8 cellular contexts compared by ENCODE assay signal in the genomic region with DNA sequence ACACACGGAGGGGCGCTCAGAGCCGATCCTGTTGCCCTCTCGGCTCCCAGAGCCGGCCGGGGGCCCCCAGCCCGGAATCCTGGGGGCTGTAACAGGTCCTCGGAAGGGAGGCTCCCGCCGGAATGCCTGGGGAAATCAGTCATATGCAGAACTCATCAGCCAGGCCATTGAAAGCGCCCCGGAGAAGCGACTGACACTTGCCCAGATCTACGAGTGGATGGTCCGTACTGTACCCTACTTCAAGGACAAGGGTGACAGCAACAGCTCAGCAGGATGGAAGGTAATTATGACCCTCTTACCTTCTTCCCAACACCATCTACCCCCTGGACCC. TPM values are rescaled to one million over a fixed set of nuclear protein-coding genes. Genes with fewer than 3 reads are reported as not detected.
DNase-seq lines count a peak whose midpoint lies in the region; ATAC-seq and TF ChIP-seq lines count a peak whose summit lies in the region.

No MANE protein-coding gene starts in this region.

- peak overlapping the region; percentile 79 for H2AFZ ChIP-seq in GM23248

- no peaks in the 10 kb centered on the region for H3F3A ChIP-seq in GM23248 (ENCODE audit: insufficient read depth)

- H3K9ac ChIP-seq in GM23248 (peak overlapping the region; percentile 74), skeletal muscle tissue (ENCODE audit: low read depth in 1 of 3, low read length in 3 of 3) (peak overlapping the region in 2 of 3 donors; percentile 64 to 76)

- peak overlapping the region; percentile 91 for H3K4me2 ChIP-seq in GM23248 (ENCODE audit: unreplicated experiment)

- ATAC-seq in activated B cell treated with CpG ODN at 0.5 μM for 24 hours (ENCODE audit: low read depth) (no peak), right cardiac atrium (no peak), HG03521 (IDR thresholded peaks at IDR 0.05; ENCODE audit: unreplicated experiment) (no peak), GM21576 (IDR thresholded peaks at IDR 0.05; ENCODE audit: unreplicated experiment) (no peak)

- CTCF ChIA-PET in activated B cell treated with CpG ODN at 0.5 μM for 24 hours (lab: Charles Lee) = no interaction called here

- no peak for TF ChIP-seq CTCF in activated B cell treated with CpG ODN at 0.5 μM for 24 hours (IDR thresholded peaks at IDR 0.05)

- H3K79me2 ChIP-seq in GM23248 (ENCODE audit: insufficient read depth) = no peaks in the 10 kb centered on the region

- no peak overlapping the region for H3K27ac Mint-ChIP-seq in activated B cell treated with CpG ODN at 0.5 μM for 24 hours

- no peaks in the 10 kb centered on the region for H3K9me2 ChIP-seq in GM23248 (ENCODE audit: insufficient read depth)

- no peaks in the 10 kb centered on the region for H3K36me3 ChIP-seq in GM23248 (ENCODE audit: low read depth)
- H3K36me3 ChIP-seq in skeletal muscle tissue (ENCODE audit: control insufficient read depth in 3 of 3, insufficient read depth in 3 of 3, low read length in 3 of 3) = peaks cover 0 to 2% (median 0%) of the 10 kb centered on the region in 3 donors

- H3K4me1 ChIP-seq in GM23248 (ENCODE audit: insufficient read depth) = no peaks in the 10 kb centered on the region
- peaks cover 5% of the 10 kb centered on the region for H3K4me1 ChIP-seq in right cardiac atrium (ENCODE audit: control insufficient read depth, insufficient read depth, low read length)
- peaks cover 9 to 12% (median 10%) of the 10 kb centered on the region in 3 donors for H3K4me1 ChIP-seq in skeletal muscle tissue (ENCODE audit: control insufficient read depth in 3 of 3, insufficient read depth in 3 of 3, low read length in 3 of 3)

- POLR2A ChIA-PET in activated B cell treated with CpG ODN at 0.5 μM for 24 hours (lab: Charles Lee) = interaction anchor here (0.7 to 4.0 kb wide), 4 partner anchors 15 to 269 kb away, joined by 3 to 36 read pairs (median 8); a partner anchor contains a TSS

- H3K27me3 ChIP-seq in GM23248 (replicated peaks; ENCODE audit: insufficient read depth) (no peaks in the 10 kb centered on the region), right cardiac atrium (ENCODE audit: control insufficient read depth, insufficient read depth) (no peaks in the 10 kb centered on the region), skeletal muscle tissue (ENCODE audit: control insufficient read depth in 3 of 3, insufficient read depth in 3 of 3, low read length in 3 of 3) (no peaks in the 10 kb centered on the region)

- DNase-seq in GM23248 (peak; percentile 11), activated B cell treated with CpG ODN at 0.5 μM for 24 hours (no peak), right cardiac atrium (peak in 1 of 3 donors; percentile 59), HuH-7.5 (ENCODE audit: low spot score) (no peak), medulla oblongata (ENCODE audit: extremely low spot score) (no peak)

- H3K36me3 Mint-ChIP-seq in activated B cell treated with CpG ODN at 0.5 μM for 24 hours (ENCODE audit: low read depth) = peaks cover 5% of the 10 kb centered on the region

- H3K4me1 Mint-ChIP-seq in activated B cell treated with CpG ODN at 0.5 μM for 24 hours = peaks cover 26% of the 10 kb centered on the region

- H3K27ac ChIP-seq in GM23248 = no peak overlapping the region
- no peak overlapping the region for H3K27ac ChIP-seq in right cardiac atrium (ENCODE audit: low read length)
- H3K27ac ChIP-seq in skeletal muscle tissue (ENCODE audit: low read depth, low read length) = no peak overlapping the region

- intact Hi-C loops in activated B cell treated with CpG ODN at 0.5 μM for 24 hours (cut with micrococcal nuclease) = loop anchor here (2.0 to 10.0 kb wide), 2 partner anchors 188 to 962 kb away; a partner anchor contains a TSS
- intact Hi-C loops in right cardiac atrium (cut with DNase I) = loop anchor here in 2 of 4 donors (10.0 kb wide), 1 partner anchor 78 kb away; no protein-coding TSS in a partner anchor

- in situ Hi-C loops in GM23248 (cut with MboI) = no loop called here

- H3K9me3 ChIP-seq in GM23248 (ENCODE audit: low read depth) = no peaks in the 10 kb centered on the region
- H3K9me3 ChIP-seq in right cardiac atrium (ENCODE audit: control insufficient read depth, low read length) = no peaks in the 10 kb centered on the region
- no peaks in the 10 kb centered on the region for H3K9me3 ChIP-seq in skeletal muscle tissue (ENCODE audit: control insufficient read depth in 3 of 3, low read length in 3 of 3)

- WGBS in GM23248 (ENCODE audit: low coverage in 1 of 2, low lambda C conversion rate in 2 of 2, missing lambda C conversion rate in 2 of 2), 2 experiments = 0 to 5% methylated on average over 3 to 10 of the region's 15 CpGs
- 3% methylated on average over 15 of the region's 15 CpGs for WGBS in right cardiac atrium

- H3K4me3 ChIP-seq in GM23248 (peak overlapping the region; percentile 82), right cardiac atrium (ENCODE audit: low read length) (peak overlapping the region; percentile 91), skeletal muscle tissue (ENCODE audit: low read length in 3 of 3) (peak overlapping the region; percentile 73 to 87 (median 76))

- H3K27me3 Mint-ChIP-seq in activated B cell treated with CpG ODN at 0.5 μM for 24 hours = no peaks in the 10 kb centered on the region

- H3K9me3 Mint-ChIP-seq in activated B cell treated with CpG ODN at 0.5 μM for 24 hours = no peaks in the 10 kb centered on the region

- H3K4me3 Mint-ChIP-seq in activated B cell treated with CpG ODN at 0.5 μM for 24 hours = peak overlapping the region; percentile 95

- no peaks in the 10 kb centered on the region for H4K20me1 ChIP-seq in GM23248 (ENCODE audit: insufficient read depth)

RNA-seq across cellular contexts. Expression of a gene that starts 1.0 kb away (rescaled TPM):
- total RNA-seq in GM23248 (2014; rRNA removed; shearing (Covaris generic)) = 5.2 and 5.3 TPM in 2 replicates
- polyA plus RNA-seq in GM23248 (2016; fragmentation: Nextera tagmentation; extraction: Ambion mirVana) (1.1 TPM in 2 replicates), right cardiac atrium (27.8 TPM)
- total RNA-seq in activated B cell treated with CpG ODN at 0.5 μM for 24 hours (10.1 and 16.1 TPM in 2 replicates), right cardiac atrium (10 to 100 TPM; 32.9 to 59.2 (median 37.1) TPM), skeletal muscle tissue (30.3 TPM)

RNA-seq across cellular contexts. Expression of a gene that starts 9.9 kb away (rescaled TPM):
- total RNA-seq in GM23248 (2014; rRNA removed; shearing (Covaris generic)) = not detected in 2 replicates
- polyA plus RNA-seq in GM23248 (2016; fragmentation: Nextera tagmentation; extraction: Ambion mirVana) = not detected in 2 replicates
- 10.0 and 14.5 TPM in 2 replicates for total RNA-seq in activated B cell treated with CpG ODN at 0.5 μM for 24 hours
- total RNA-seq in right cardiac atrium = under 1 TPM in 1 of 4 donors, not detected in 3; 0.71 TPM
- not detected for polyA plus RNA-seq in right cardiac atrium
- total RNA-seq in skeletal muscle tissue = not detected

RNA-seq across cellular contexts. Expression of a gene that starts 14.7 kb away (rescaled TPM):
- not detected in 2 replicates for total RNA-seq in GM23248 (2014; rRNA removed; shearing (Covaris generic))
- polyA plus RNA-seq in GM23248 (2016; fragmentation: Nextera tagmentation; extraction: Ambion mirVana) = 0.23 and 0.53 TPM in 2 replicates
- total RNA-seq in activated B cell treated with CpG ODN at 0.5 μM for 24 hours = 261 and 264 TPM in 2 replicates
- 1 to 10 TPM in 3 of 4 donors, under 1 TPM in 1; 0.88 to 4.1 (median 2.2) TPM for total RNA-seq in right cardiac atrium
- 1.1 TPM for polyA plus RNA-seq in right cardiac atrium
- total RNA-seq in skeletal muscle tissue = 1.0 TPM

RNA-seq across cellular contexts. Expression of a gene that starts 21.7 kb away (rescaled TPM):
- 14.9 and 32.6 TPM in 2 replicates for total RNA-seq in GM23248 (2014; rRNA removed; shearing (Covaris generic))
- polyA plus RNA-seq in GM23248 (2016; fragmentation: Nextera tagmentation; extraction: Ambion mirVana) (9.5 and 10.0 TPM in 2 replicates), right cardiac atrium (10.2 TPM)
- total RNA-seq in activated B cell treated with CpG ODN at 0.5 μM for 24 hours (81.7 and 102 TPM in 2 replicates), right cardiac atrium (10 to 100 TPM; 19.6 to 25.9 (median 24.2) TPM), skeletal muscle tissue (37.6 TPM)

RNA-seq across cellular contexts. Expression of a gene that starts 28.5 kb away (rescaled TPM):
- 47.0 and 76.1 TPM in 2 replicates for total RNA-seq in GM23248 (2014; rRNA removed; shearing (Covaris generic))
- polyA plus RNA-seq in GM23248 (2016; fragmentation: Nextera tagmentation; extraction: Ambion mirVana) (7.6 and 10.4 TPM in 2 replicates), right cardiac atrium (26.1 TPM)
- total RNA-seq in activated B cell treated with CpG ODN at 0.5 μM for 24 hours (43.2 and 44.8 TPM in 2 replicates), right cardiac atrium (10 to 100 TPM; 46.8 to 54.2 (median 50.6) TPM), skeletal muscle tissue (37.6 TPM)

Comparison
In these comparisons a context has a peak if more than half of its experiments do, and no peak if none do; other contexts are left out.
1. RNA of a gene that starts 14.7 kb away (total RNA-seq): 261 to 264 TPM in activated B cell treated with CpG ODN at 0.5 μM for 24 hours; 0.88 to 4.1 TPM in right cardiac atrium, 1.0 TPM in skeletal muscle tissue (single experiment) and not detected in GM23248; every median in the first group is over 10 times any median in the second.
2. Peak in every context shown above with its lines, with median percentiles within 50 percentile points of each other: H3K4me3 ChIP-seq.